1 cellular context compared by ENCODE assay signal in the genomic region with DNA sequence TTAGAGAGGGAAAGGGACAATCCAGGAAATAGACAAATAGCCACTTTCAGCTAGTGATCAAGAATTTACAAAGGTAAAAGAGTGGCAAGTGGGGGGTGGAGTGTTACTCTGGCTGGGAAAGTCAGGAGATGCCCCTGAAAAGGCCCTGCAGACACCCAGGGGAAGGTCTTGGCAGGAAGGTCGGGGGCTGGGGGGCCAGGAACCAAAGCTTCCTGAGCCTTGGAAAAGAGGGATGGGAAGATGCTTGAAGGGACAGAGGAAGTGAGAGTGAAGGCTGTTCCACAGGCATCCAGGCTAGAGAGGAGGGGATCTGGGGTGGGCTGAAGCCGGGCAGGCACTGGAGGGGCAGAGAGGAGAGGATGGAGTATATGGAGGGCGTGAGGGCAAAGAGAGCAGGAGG.
TF ChIP-seq lines count a peak whose summit lies in the region.

No MANE protein-coding gene starts in this region.

TF ChIP-seq in GM12878, 131 proteins besides CTCF, POLR2A, EP300 and RAD21:
- TF ChIP-seq, protein P1, sequence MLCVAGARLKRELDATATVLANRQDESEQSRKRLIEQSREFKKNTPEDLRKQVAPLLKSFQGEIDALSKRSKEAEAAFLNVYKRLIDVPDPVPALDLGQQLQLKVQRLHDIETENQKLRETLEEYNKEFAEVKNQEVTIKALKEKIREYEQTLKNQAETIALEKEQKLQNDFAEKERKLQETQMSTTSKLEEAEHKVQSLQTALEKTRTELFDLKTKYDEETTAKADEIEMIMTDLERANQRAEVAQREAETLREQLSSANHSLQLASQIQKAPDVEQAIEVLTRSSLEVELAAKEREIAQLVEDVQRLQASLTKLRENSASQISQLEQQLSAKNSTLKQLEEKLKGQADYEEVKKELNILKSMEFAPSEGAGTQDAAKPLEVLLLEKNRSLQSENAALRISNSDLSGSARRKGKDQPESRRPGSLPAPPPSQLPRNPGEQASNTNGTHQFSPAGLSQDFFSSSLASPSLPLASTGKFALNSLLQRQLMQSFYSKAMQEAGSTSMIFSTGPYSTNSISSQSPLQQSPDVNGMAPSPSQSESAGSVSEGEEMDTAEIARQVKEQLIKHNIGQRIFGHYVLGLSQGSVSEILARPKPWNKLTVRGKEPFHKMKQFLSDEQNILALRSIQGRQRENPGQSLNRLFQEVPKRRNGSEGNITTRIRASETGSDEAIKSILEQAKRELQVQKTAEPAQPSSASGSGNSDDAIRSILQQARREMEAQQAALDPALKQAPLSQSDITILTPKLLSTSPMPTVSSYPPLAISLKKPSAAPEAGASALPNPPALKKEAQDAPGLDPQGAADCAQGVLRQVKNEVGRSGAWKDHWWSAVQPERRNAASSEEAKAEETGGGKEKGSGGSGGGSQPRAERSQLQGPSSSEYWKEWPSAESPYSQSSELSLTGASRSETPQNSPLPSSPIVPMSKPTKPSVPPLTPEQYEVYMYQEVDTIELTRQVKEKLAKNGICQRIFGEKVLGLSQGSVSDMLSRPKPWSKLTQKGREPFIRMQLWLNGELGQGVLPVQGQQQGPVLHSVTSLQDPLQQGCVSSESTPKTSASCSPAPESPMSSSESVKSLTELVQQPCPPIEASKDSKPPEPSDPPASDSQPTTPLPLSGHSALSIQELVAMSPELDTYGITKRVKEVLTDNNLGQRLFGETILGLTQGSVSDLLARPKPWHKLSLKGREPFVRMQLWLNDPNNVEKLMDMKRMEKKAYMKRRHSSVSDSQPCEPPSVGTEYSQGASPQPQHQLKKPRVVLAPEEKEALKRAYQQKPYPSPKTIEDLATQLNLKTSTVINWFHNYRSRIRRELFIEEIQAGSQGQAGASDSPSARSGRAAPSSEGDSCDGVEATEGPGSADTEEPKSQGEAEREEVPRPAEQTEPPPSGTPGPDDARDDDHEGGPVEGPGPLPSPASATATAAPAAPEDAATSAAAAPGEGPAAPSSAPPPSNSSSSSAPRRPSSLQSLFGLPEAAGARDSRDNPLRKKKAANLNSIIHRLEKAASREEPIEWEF (IDR thresholded peaks at IDR 0.05; ENCODE audit: insufficient replicate concordance, low read depth, low read length), result no peak
- TF ChIP-seq, protein P2, sequence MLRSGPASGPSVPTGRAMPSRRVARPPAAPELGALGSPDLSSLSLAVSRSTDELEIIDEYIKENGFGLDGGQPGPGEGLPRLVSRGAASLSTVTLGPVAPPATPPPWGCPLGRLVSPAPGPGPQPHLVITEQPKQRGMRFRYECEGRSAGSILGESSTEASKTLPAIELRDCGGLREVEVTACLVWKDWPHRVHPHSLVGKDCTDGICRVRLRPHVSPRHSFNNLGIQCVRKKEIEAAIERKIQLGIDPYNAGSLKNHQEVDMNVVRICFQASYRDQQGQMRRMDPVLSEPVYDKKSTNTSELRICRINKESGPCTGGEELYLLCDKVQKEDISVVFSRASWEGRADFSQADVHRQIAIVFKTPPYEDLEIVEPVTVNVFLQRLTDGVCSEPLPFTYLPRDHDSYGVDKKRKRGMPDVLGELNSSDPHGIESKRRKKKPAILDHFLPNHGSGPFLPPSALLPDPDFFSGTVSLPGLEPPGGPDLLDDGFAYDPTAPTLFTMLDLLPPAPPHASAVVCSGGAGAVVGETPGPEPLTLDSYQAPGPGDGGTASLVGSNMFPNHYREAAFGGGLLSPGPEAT (IDR thresholded peaks at IDR 0.05; ENCODE audit: low read depth), result no peak
- TF ChIP-seq SPI1 (IDR thresholded peaks at IDR 0.05; ENCODE audit: borderline replicate concordance, insufficient read depth, low read depth, low read length), result 0 out of 2 replicates have a peak, but pooled peaks have one; percentile 6
